Comparison of ENCODE assay signal across 14 cellular contexts in the genomic region with DNA sequence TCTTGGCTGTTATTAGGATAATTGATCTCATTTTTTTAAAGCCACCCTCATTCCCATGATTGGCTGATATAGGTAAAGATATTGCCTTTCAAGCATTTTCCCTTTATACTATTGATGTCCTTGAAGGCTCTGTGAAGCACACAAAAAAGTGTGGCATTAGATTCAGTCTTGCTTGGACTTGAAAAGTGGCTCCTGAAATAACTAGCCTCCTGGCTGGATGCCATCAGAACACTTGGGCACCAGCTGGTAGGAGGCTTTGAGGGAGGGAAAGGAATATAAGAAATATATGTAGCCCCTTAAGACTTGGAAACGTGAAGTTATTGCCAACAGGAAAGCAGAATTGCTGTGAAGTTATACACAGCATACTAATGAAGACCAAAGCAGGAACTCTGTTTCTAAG.
DNase-seq lines count a peak whose midpoint lies in the region; ATAC-seq and TF ChIP-seq lines count a peak whose summit lies in the region.
"Had no signal": no experiment of that assay in that cellular context is flagged by ENCODE, and none has a peak within 500 bp of the region (broad histone marks: within the 10 kb centered on the region; RNA-seq: fewer than 3 reads in every experiment).

No MANE protein-coding gene starts in this region.

- ATAC-seq in GM18520 (IDR thresholded peaks at IDR 0.05; ENCODE audit: unreplicated experiment): no peak
- ATAC-seq in GM21360 (IDR thresholded peaks at IDR 0.05; ENCODE audit: unreplicated experiment): no peak

- DNase-seq in activated naive CD4-positive, alpha-beta T cell (lab: John Stamatoyannopoulos, UW): no peak
- DNase-seq in NCI-H1436 treated with DMSO at 0.1 percent for 48 hours (lab: John Stamatoyannopoulos, UW) (peak; percentile 8), cerebellar cortex (ENCODE audit: low spot score) (peak; percentile 26), nephron progenitor cell (no peak), cortex of kidney (lab: John Stamatoyannopoulos, UW) (no peak)
- DNase-seq: ACHN; activated CD4-positive, alpha-beta T cell treated with anti-CD3 and anti-CD28 coated beads for 1 hour; NCI-H146; SHP77; stimulated activated naive CD4-positive, alpha-beta T cell treated with Interleukin-2 at 50 U/mL for 16 hours had no signal

- no peak for TF ChIP-seq CTCF in nephron progenitor cell (IDR thresholded peaks at IDR 0.05)

- H3K9me3 Mint-ChIP-seq in activated naive CD4-positive, alpha-beta T cell treated with anti-CD3 and anti-CD28 coated beads, Interleukin-2, amount 50 U/mL, for 24 hours: no peaks in the 10 kb centered on the region
- H3K9me3 Mint-ChIP-seq in nephron progenitor cell: no peaks in the 10 kb centered on the region
- H3K9me3 Mint-ChIP-seq: type B pancreatic cell had no signal

- peaks cover 33% of the 10 kb centered on the region for H3K36me3 Mint-ChIP-seq in activated naive CD4-positive, alpha-beta T cell treated with anti-CD3 and anti-CD28 coated beads, Interleukin-2, amount 50 U/mL, for 24 hours
- peaks cover 61% of the 10 kb centered on the region for H3K36me3 Mint-ChIP-seq in nephron progenitor cell (ENCODE audit: low read depth)

- peaks cover 26% of the 10 kb centered on the region for H3K4me1 Mint-ChIP-seq in activated naive CD4-positive, alpha-beta T cell treated with anti-CD3 and anti-CD28 coated beads, Interleukin-2, amount 50 U/mL, for 24 hours
- no peaks in the 10 kb centered on the region for H3K4me1 Mint-ChIP-seq in nephron progenitor cell

- H3K4me3 Mint-ChIP-seq in activated naive CD4-positive, alpha-beta T cell treated with anti-CD3 and anti-CD28 coated beads, Interleukin-2, amount 50 U/mL, for 24 hours: no peak overlapping the region
- H3K4me3 Mint-ChIP-seq in nephron progenitor cell: no peak overlapping the region
- H3K4me3 Mint-ChIP-seq: type B pancreatic cell had no signal

- peak overlapping the region; percentile 51 for H3K27ac Mint-ChIP-seq in activated naive CD4-positive, alpha-beta T cell treated with anti-CD3 and anti-CD28 coated beads, Interleukin-2, amount 50 U/mL, for 24 hours
- H3K27ac Mint-ChIP-seq in nephron progenitor cell: peak overlapping the region; percentile 43
- H3K27ac Mint-ChIP-seq: type B pancreatic cell had no signal

- H3K27me3 Mint-ChIP-seq in activated naive CD4-positive, alpha-beta T cell treated with anti-CD3 and anti-CD28 coated beads, Interleukin-2, amount 50 U/mL, for 24 hours: no peaks in the 10 kb centered on the region
- no peaks in the 10 kb centered on the region for H3K27me3 Mint-ChIP-seq in nephron progenitor cell (ENCODE audit: low read depth, poor library complexity)
- H3K27me3 Mint-ChIP-seq: type B pancreatic cell had no signal

Comparison
In these comparisons a context has a peak if more than half of its experiments do, and no peak if none do; other contexts are left out.
1. DNase-seq: peak in NCI-H1436 treated with DMSO at 0.1 percent for 48 hours (single experiment) and cerebellar cortex (single experiment); none in activated naive CD4-positive, alpha-beta T cell (0 of 4), nephron progenitor cell (single experiment) and cortex of kidney (single experiment).